9 cellular contexts compared by ENCODE assay signal in genomic region chr6:93420163-93420806, GRCh38. TPM values are rescaled to one million over a fixed set of nuclear protein-coding genes. Genes with fewer than 3 reads are reported as not detected.
DNase-seq lines count a peak whose midpoint lies in the region; ATAC-seq and TF ChIP-seq lines count a peak whose summit lies in the region.
"Had no signal": no experiment of that assay in that cellular context is flagged by ENCODE, and none has a peak within 500 bp of the region (broad histone marks: within the 10 kb centered on the region; RNA-seq: fewer than 3 reads in every experiment).

No MANE protein-coding gene starts in this region.

- WGBS in SK-N-SH (ENCODE audit: low lambda C conversion rate), result 8% methylated on average over 14 of the region's 14 CpGs
- 4% methylated on average over 14 of the region's 14 CpGs for WGBS in smooth muscle cell (ENCODE audit: low lambda C conversion rate)

- H3K27me3 ChIP-seq in SK-N-SH (ENCODE audit: insufficient read depth) (peaks cover 46% of the 10 kb centered on the region), smooth muscle cell (ENCODE audit: low read depth) (no peaks in the 10 kb centered on the region)

- CTCF ChIA-PET in SK-N-SH (lab: Yijun Ruan, JAX), result interaction anchor here (2.1 kb wide), 1 partner anchor 384 kb away, joined by 5 read pairs; no protein-coding TSS in a partner anchor

- TF ChIP-seq CTCF in SK-N-SH (IDR thresholded peaks at IDR 0.05), result no peak
- TF ChIP-seq CTCF in smooth muscle cell (IDR thresholded peaks at IDR 0.05; ENCODE audit: borderline replicate concordance, insufficient read depth, poor library complexity, severe bottlenecking), result no peak

- H3K4me2 ChIP-seq in SK-N-SH (peak overlapping the region; percentile 80), smooth muscle cell (peak overlapping the region; percentile 86)

- TF ChIP-seq RAD21 in SK-N-SH (IDR thresholded peaks at IDR 0.05; ENCODE audit: low read length), result no peak

- H4K20me1 ChIP-seq in SK-N-SH (ENCODE audit: insufficient read depth), result no peaks in the 10 kb centered on the region
- H4K20me1 ChIP-seq in smooth muscle cell (ENCODE audit: low read depth), result no peaks in the 10 kb centered on the region

- H3F3A ChIP-seq in SK-N-SH (replicated peaks; ENCODE audit: insufficient read depth) (no peaks in the 10 kb centered on the region), smooth muscle cell (ENCODE audit: low read depth) (no peaks in the 10 kb centered on the region)

- H3K79me2 ChIP-seq in SK-N-SH (ENCODE audit: insufficient read depth) (no peaks in the 10 kb centered on the region), smooth muscle cell (ENCODE audit: low read depth) (peaks cover 11% of the 10 kb centered on the region)

- ATAC-seq in SK-N-SH treated with all-trans-retinoic acid at 6 μM for 48 hours (no peak), HG02884 (IDR thresholded peaks at IDR 0.05; ENCODE audit: unreplicated experiment) (no peak)

- H3K9me2 ChIP-seq in SK-N-SH, result no peaks in the 10 kb centered on the region

- in situ Hi-C loops in SK-MEL-5 (cut with HindIII; ENCODE audit: low pct_unique_long_range_greater_than_20kb, low sequenced_read_pairs), result no loop called here

- POLR2A ChIA-PET in SK-N-SH (lab: Yijun Ruan, JAX), result no interaction called here

- H3K36me3 ChIP-seq in SK-N-SH (replicated peaks in 1 of 2; ENCODE audit: control insufficient read depth in 1 of 2, insufficient read depth in 2 of 2, low read length in 1 of 2) (no peaks in the 10 kb centered on the region), smooth muscle cell (ENCODE audit: low read depth) (no peaks in the 10 kb centered on the region)

- H3K27ac ChIP-seq in SK-N-SH (ENCODE audit: low read depth in 2 of 2, low read length in 1 of 2), result no peak overlapping the region
- H3K27ac ChIP-seq in smooth muscle cell (ENCODE audit: low read depth), result no peak overlapping the region

- H3K9ac ChIP-seq in SK-N-SH (no peak overlapping the region), smooth muscle cell (ENCODE audit: low read depth) (peak overlapping the region; percentile 42)

- DNase-seq in SK-N-SH (no peak), SK-MEL-5 (ENCODE audit: low read depth, low spot score) (peak; percentile 13), smooth muscle cell (lab: John Stamatoyannopoulos, UW; ENCODE audit: unreplicated experiment) (no peak), DMS153 (lab: John Stamatoyannopoulos, UW) (no peak)
- no peak for DNase-seq in stimulated activated naive CD4-positive, alpha-beta T cell (lab: John Stamatoyannopoulos, UW)

- H3K4me1 ChIP-seq in SK-N-SH (ENCODE audit: control insufficient read depth in 1 of 2, insufficient read depth in 2 of 2, low read depth in 1 of 2, low read length in 1 of 2) (peaks cover 0 to 10% of the 10 kb centered on the region in 2 experiments; a peak in 2 of 4 replicates), smooth muscle cell (ENCODE audit: low read depth) (peaks cover 5% of the 10 kb centered on the region)

- no peak for TF ChIP-seq EP300 in SK-N-SH (IDR thresholded peaks at IDR 0.05; ENCODE audit: borderline replicate concordance in 1 of 2, low read depth in 1 of 2, low read length in 1 of 2)

- H3K9me3 ChIP-seq in SK-N-SH (no peaks in the 10 kb centered on the region), smooth muscle cell (replicated peaks; ENCODE audit: low read depth) (no peaks in the 10 kb centered on the region)

- H3K4me3 ChIP-seq in SK-N-SH (ENCODE audit: low read depth in 2 of 2, low read length in 1 of 2), result peak overlapping the region in 1 of 2 experiments; percentile 55; a peak in 3 of 4 replicates
- peak overlapping the region; percentile 78 for H3K4me3 ChIP-seq in iPS-11a (ENCODE audit: low read depth, low read length)
- peak overlapping the region; percentile 58 for H3K4me3 ChIP-seq in smooth muscle cell

- peak overlapping the region; percentile 85 for H2AFZ ChIP-seq in SK-N-SH (ENCODE audit: low read depth)
- peak overlapping the region; percentile 90 for H2AFZ ChIP-seq in smooth muscle cell (ENCODE audit: low read depth)

TF ChIP-seq in SK-N-SH, 30 proteins besides CTCF, POLR2A, EP300 and RAD21 (continues in another document):
- TF ChIP-seq MEF2A (IDR thresholded peaks at IDR 0.05; ENCODE audit: borderline replicate concordance, low read depth), result no peak
- no peak for TF ChIP-seq PBX3 (IDR thresholded peaks at IDR 0.05)
- no peak for TF ChIP-seq ELF1 (IDR thresholded peaks at IDR 0.05)
- TF ChIP-seq, protein P1, sequence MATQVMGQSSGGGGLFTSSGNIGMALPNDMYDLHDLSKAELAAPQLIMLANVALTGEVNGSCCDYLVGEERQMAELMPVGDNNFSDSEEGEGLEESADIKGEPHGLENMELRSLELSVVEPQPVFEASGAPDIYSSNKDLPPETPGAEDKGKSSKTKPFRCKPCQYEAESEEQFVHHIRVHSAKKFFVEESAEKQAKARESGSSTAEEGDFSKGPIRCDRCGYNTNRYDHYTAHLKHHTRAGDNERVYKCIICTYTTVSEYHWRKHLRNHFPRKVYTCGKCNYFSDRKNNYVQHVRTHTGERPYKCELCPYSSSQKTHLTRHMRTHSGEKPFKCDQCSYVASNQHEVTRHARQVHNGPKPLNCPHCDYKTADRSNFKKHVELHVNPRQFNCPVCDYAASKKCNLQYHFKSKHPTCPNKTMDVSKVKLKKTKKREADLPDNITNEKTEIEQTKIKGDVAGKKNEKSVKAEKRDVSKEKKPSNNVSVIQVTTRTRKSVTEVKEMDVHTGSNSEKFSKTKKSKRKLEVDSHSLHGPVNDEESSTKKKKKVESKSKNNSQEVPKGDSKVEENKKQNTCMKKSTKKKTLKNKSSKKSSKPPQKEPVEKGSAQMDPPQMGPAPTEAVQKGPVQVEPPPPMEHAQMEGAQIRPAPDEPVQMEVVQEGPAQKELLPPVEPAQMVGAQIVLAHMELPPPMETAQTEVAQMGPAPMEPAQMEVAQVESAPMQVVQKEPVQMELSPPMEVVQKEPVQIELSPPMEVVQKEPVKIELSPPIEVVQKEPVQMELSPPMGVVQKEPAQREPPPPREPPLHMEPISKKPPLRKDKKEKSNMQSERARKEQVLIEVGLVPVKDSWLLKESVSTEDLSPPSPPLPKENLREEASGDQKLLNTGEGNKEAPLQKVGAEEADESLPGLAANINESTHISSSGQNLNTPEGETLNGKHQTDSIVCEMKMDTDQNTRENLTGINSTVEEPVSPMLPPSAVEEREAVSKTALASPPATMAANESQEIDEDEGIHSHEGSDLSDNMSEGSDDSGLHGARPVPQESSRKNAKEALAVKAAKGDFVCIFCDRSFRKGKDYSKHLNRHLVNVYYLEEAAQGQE (IDR thresholded peaks at IDR 0.05; ENCODE audit: low read depth, low read length), result no peak
- no peak for TF ChIP-seq NFIC (IDR thresholded peaks at IDR 0.05; ENCODE audit: borderline replicate concordance)

TF ChIP-seq in SK-N-SH treated with all-trans-retinoic acid at 6 μM for 48 hours, 23 proteins besides CTCF, POLR2A, EP300 and RAD21 (continues in another document):
- no peak for TF ChIP-seq OSR1 (CRISPR knock-in tag; IDR thresholded peaks at IDR 0.05)
- no peak for TF ChIP-seq TOX (CRISPR knock-in tag; IDR thresholded peaks at IDR 0.05; ENCODE audit: borderline replicate concordance)
- no peak for TF ChIP-seq CREB5 (CRISPR knock-in tag; IDR thresholded peaks at IDR 0.05; ENCODE audit: low read depth)
- no peak for TF ChIP-seq BACH2 (CRISPR knock-in tag; IDR thresholded peaks at IDR 0.05; ENCODE audit: borderline replicate concordance)
- no peak for TF ChIP-seq RARB (CRISPR knock-in tag; IDR thresholded peaks at IDR 0.05)
- no peak for TF ChIP-seq ZFP30 (CRISPR knock-in tag; IDR thresholded peaks at IDR 0.05)
- TF ChIP-seq ARNTL (CRISPR knock-in tag; IDR thresholded peaks at IDR 0.05; ENCODE audit: borderline replicate concordance, low read depth), result no peak
- no peak for TF ChIP-seq PPARA (CRISPR knock-in tag; IDR thresholded peaks at IDR 0.05; ENCODE audit: borderline replicate concordance)
- no peak for TF ChIP-seq ESRRG (CRISPR knock-in tag; IDR thresholded peaks at IDR 0.05)
- no peak for TF ChIP-seq CSRNP3 (CRISPR knock-in tag; IDR thresholded peaks at IDR 0.05)
- no peak for TF ChIP-seq ZFP3 (CRISPR knock-in tag; IDR thresholded peaks at IDR 0.05)

RNA-seq across cellular contexts. Expression of gene EPHA7, which starts 0.9 kb away (rescaled TPM):
- polyA plus RNA-seq in SK-N-SH (2012; rRNA removed) (under 0.01 TPM in 1 of 2 replicates, not detected in the other), smooth muscle cell (2.0 and 3.8 TPM in 2 replicates)
- polyA plus RNA-seq in SK-N-SH (2012; cell fraction: cytosol; rRNA removed), result not detected in 2 replicates
- not detected in 2 replicates for polyA plus RNA-seq in SK-N-SH (2012; cell fraction: nucleus; rRNA removed)
- total RNA-seq in SK-MEL-5 (2014; rRNA removed; shearing (Covaris generic)), result 4.9 and 5.7 TPM in 2 replicates
- polyA plus RNA-seq in SK-MEL-5 (2015; cell fraction: cytosol; rRNA removed), result 4.5 and 6.0 TPM in 2 replicates
- polyA plus RNA-seq in SK-MEL-5 (2015; cell fraction: nucleus; rRNA removed), result 8.0 and 10.2 TPM in 2 replicates
- 6.2 and 8.2 TPM in 2 replicates for total RNA-seq in smooth muscle cell
- polyA plus RNA-seq: BJ had no signal
